ENCODE assay signal across 25 cellular contexts in the genomic region with DNA sequence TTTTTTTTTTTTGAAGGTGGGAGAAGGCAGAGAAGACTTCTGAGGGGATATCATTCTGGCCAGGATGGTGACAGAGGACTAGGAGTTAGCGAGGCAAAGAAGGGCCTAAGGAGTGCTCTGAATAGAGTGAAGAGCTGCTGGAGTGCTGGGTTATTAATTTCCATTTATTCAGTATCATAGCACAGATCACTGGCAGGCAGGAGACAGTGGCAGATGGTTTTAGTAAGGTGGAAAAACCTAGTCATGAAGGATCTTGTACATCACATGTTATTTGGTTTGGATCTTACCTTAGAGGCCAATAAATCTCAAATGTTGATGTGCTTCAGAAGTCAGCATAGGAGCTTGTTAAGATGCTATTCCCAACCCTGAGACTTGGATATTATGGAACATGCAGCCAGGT.
"Had no signal": no experiment of that assay in that cellular context is flagged by ENCODE, and none has a peak within 500 bp of the region (broad histone marks: within the 10 kb centered on the region; RNA-seq: fewer than 3 reads in every experiment).

No MANE protein-coding gene starts in this region.

- H3K4me3 Mint-ChIP-seq: effector memory CD8-positive, alpha-beta T cell; naive thymus-derived CD8-positive, alpha-beta T cell; neural crest cell; stimulated activated naive B cell treated with anti-CD40 and anti-IgM and Interleukin-4, amounts not matched to agents 10 μg/mL and 1 μg/mL and 100 μg/mL, for 72 hours; stimulated activated naive CD8-positive, alpha-beta T cell treated with anti-CD3 and anti-CD28 coated beads, Interleukin-15, Interleukin-2, amounts not matched to agents 100 ng/mL and 50 ng/mL, for 24 hours had no signal

- H3K4me1 Mint-ChIP-seq: naive thymus-derived CD8-positive, alpha-beta T cell; stimulated activated naive B cell treated with anti-CD40 and anti-IgM and Interleukin-4, amounts not matched to agents 10 μg/mL and 1 μg/mL and 100 μg/mL, for 72 hours had no signal

- ATAC-seq: effector memory CD8-positive, alpha-beta T cell; heart right ventricle; left cardiac atrium; lower lobe of right lung; naive thymus-derived CD8-positive, alpha-beta T cell; pancreas; right lobe of liver; stimulated activated naive B cell treated with anti-CD40 and anti-IgM and Interleukin-4, amounts not matched to agents 10 μg/mL and 1 μg/mL and 100 μg/mL, for 72 hours; upper lobe of right lung had no signal

- DNase-seq: cortex of kidney; effector memory CD8-positive, alpha-beta T cell; erythroblast; esophagus squamous epithelium; foreskin melanocyte; glutamatergic neuron; heart right ventricle; hippocampal formation; left cardiac atrium; left ventricle myocardium inferior; lower lobe of right lung; naive thymus-derived CD8-positive, alpha-beta T cell; pancreas; right lobe of liver; small intestine; stimulated activated CD4-positive, alpha-beta T cell treated with anti-CD3 and anti-CD28 coated beads, Interleukin-15, amount 100 ng/mL, for 24 hours; stimulated activated CD4-positive, alpha-beta T cell treated with anti-CD3 and anti-CD28 coated beads, Interleukin-2, amount 100 ng/mL, for 48 hours; stimulated activated naive B cell treated with anti-CD40 and anti-IgM and Interleukin-4, amounts not matched to agents 10 μg/mL and 1 μg/mL and 100 μg/mL, for 72 hours; transverse colon; upper lobe of right lung; uterus had no signal

- H3K27me3 ChIP-seq: esophagus squamous epithelium, heart right ventricle, neutrophil, pancreas, right lobe of liver, suprapubic skin, transverse colon, upper lobe of right lung, uterus had no signal

- H3K4me1 ChIP-seq: lower lobe of right lung, suprapubic skin, transverse colon, upper lobe of right lung, uterus had no signal

- H3K9me3 Mint-ChIP-seq: effector memory CD8-positive, alpha-beta T cell; naive thymus-derived CD8-positive, alpha-beta T cell; neural crest cell; stimulated activated naive B cell treated with anti-CD40 and anti-IgM and Interleukin-4, amounts not matched to agents 10 μg/mL and 1 μg/mL and 100 μg/mL, for 72 hours; stimulated activated naive CD8-positive, alpha-beta T cell treated with anti-CD3 and anti-CD28 coated beads, Interleukin-15, Interleukin-2, amounts not matched to agents 100 ng/mL and 50 ng/mL, for 24 hours had no signal

- H3K4me3 ChIP-seq: esophagus squamous epithelium, heart right ventricle, left ventricle myocardium inferior, lower lobe of right lung, pancreas, right lobe of liver, suprapubic skin, transverse colon, upper lobe of right lung, uterus had no signal

- H3K27ac Mint-ChIP-seq: effector memory CD8-positive, alpha-beta T cell; naive thymus-derived CD8-positive, alpha-beta T cell; stimulated activated naive B cell treated with anti-CD40 and anti-IgM and Interleukin-4, amounts not matched to agents 10 μg/mL and 1 μg/mL and 100 μg/mL, for 72 hours; stimulated activated naive CD8-positive, alpha-beta T cell treated with anti-CD3 and anti-CD28 coated beads, Interleukin-15, Interleukin-2, amounts not matched to agents 100 ng/mL and 50 ng/mL, for 24 hours had no signal

- H3K36me3 ChIP-seq: esophagus squamous epithelium, heart right ventricle, left ventricle myocardium inferior, lower lobe of right lung, neutrophil, pancreas, right lobe of liver, suprapubic skin, transverse colon, upper lobe of right lung, uterus had no signal

- H3K9me3 ChIP-seq: esophagus squamous epithelium, heart right ventricle, left ventricle myocardium inferior, lower lobe of right lung, neutrophil, pancreas, right lobe of liver, suprapubic skin, transverse colon, upper lobe of right lung, uterus had no signal

- H3K27ac ChIP-seq: esophagus squamous epithelium, heart right ventricle, left ventricle myocardium inferior, lower lobe of right lung, neutrophil, pancreas, right lobe of liver, suprapubic skin, transverse colon, upper lobe of right lung, uterus had no signal

- H3K27me3 Mint-ChIP-seq: effector memory CD8-positive, alpha-beta T cell; naive thymus-derived CD8-positive, alpha-beta T cell; stimulated activated naive B cell treated with anti-CD40 and anti-IgM and Interleukin-4, amounts not matched to agents 10 μg/mL and 1 μg/mL and 100 μg/mL, for 72 hours; stimulated activated naive CD8-positive, alpha-beta T cell treated with anti-CD3 and anti-CD28 coated beads, Interleukin-15, Interleukin-2, amounts not matched to agents 100 ng/mL and 50 ng/mL, for 24 hours had no signal
